ENCODE assay signal across 16 cellular contexts in the genomic region with DNA sequence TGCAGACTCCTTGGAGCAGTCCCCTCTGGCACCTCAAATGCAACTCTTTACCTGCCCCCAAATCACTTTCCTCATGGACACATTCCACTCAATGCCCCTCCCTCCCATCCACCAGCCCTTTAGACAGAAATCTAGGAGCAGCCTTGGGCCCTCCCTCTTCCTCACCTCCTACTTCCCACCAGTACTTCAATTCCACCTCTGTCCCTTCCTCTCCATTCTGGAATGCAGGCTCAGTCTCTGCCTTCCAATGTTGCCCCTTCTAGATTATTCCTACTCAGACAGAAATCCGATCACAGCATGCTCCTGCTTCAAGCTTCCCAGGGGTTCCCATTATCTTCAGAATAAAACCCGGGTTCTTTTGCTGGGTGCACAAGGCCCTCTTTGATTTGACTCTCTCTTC.
"Had no signal": no experiment of that assay in that cellular context is flagged by ENCODE, and none has a peak within 500 bp of the region (broad histone marks: within the 10 kb centered on the region; RNA-seq: fewer than 3 reads in every experiment).

No MANE protein-coding gene starts in this region.

- H3K4me1 Mint-ChIP-seq: natural killer cell; stimulated activated memory B cell treated with anti-CD40 and anti-IgM and Interleukin-4, amounts not matched to agents 10 μg/mL and 1 μg/mL and 100 μg/mL, for 72 hours had no signal

- H3K79me2 ChIP-seq: hepatocyte had no signal

- H3K9me3 ChIP-seq: left ventricle myocardium inferior, lower lobe of right lung, mucosa of descending colon, psoas muscle, right lobe of liver had no signal

- H2AFZ ChIP-seq: hepatocyte had no signal

- H3K4me2 ChIP-seq: hepatocyte had no signal

- H3K27me3 Mint-ChIP-seq: dendritic cell treated with granulocyte-macrophage colony-stimulating factor and Interleukin-4, amounts not matched to agents 40 ng/mL and 50 ng/mL, for 4 days; stimulated activated memory B cell treated with anti-CD40 and anti-IgM and Interleukin-4, amounts not matched to agents 10 μg/mL and 1 μg/mL and 100 μg/mL, for 72 hours had no signal

- DNase-seq: foreskin melanocyte; head of caudate nucleus; kidney; left cardiac atrium; left ventricle myocardium inferior; lower lobe of right lung; mucosa of descending colon; natural killer cell; psoas muscle; retina; right lobe of liver; stimulated activated CD4-positive, alpha-beta T cell treated with anti-CD3 and anti-CD28 coated beads, Interleukin-4, amount 100 ng/mL, for 1 hour; stimulated activated CD8-positive, alpha-beta memory T cell treated with anti-CD3 and anti-CD28 coated beads, Interleukin-4, amount 100 ng/mL, for 48 hours had no signal

- ATAC-seq: left cardiac atrium; lower lobe of right lung; natural killer cell; psoas muscle; stimulated activated memory B cell treated with anti-CD40 and anti-IgM and Interleukin-4, amounts not matched to agents 10 μg/mL and 1 μg/mL and 100 μg/mL, for 72 hours had no signal

- H3K4me1 ChIP-seq: left ventricle myocardium inferior, lower lobe of right lung, psoas muscle, right lobe of liver had no signal

- H3K4me3 ChIP-seq: hepatocyte, left ventricle myocardium inferior, lower lobe of right lung, mucosa of descending colon, psoas muscle, right lobe of liver had no signal

- H3K27me3 ChIP-seq: hepatocyte, right lobe of liver had no signal

- H3K9me3 Mint-ChIP-seq: dendritic cell treated with granulocyte-macrophage colony-stimulating factor and Interleukin-4, amounts not matched to agents 40 ng/mL and 50 ng/mL, for 4 days; natural killer cell; stimulated activated memory B cell treated with anti-CD40 and anti-IgM and Interleukin-4, amounts not matched to agents 10 μg/mL and 1 μg/mL and 100 μg/mL, for 72 hours had no signal

- H3K4me3 Mint-ChIP-seq: dendritic cell treated with granulocyte-macrophage colony-stimulating factor and Interleukin-4, amounts not matched to agents 40 ng/mL and 50 ng/mL, for 4 days; natural killer cell; stimulated activated memory B cell treated with anti-CD40 and anti-IgM and Interleukin-4, amounts not matched to agents 10 μg/mL and 1 μg/mL and 100 μg/mL, for 72 hours had no signal

- H3K27ac ChIP-seq: hepatocyte, left ventricle myocardium inferior, lower lobe of right lung, psoas muscle, right lobe of liver had no signal

- H3K27ac Mint-ChIP-seq: dendritic cell treated with granulocyte-macrophage colony-stimulating factor and Interleukin-4, amounts not matched to agents 40 ng/mL and 50 ng/mL, for 4 days; natural killer cell; stimulated activated memory B cell treated with anti-CD40 and anti-IgM and Interleukin-4, amounts not matched to agents 10 μg/mL and 1 μg/mL and 100 μg/mL, for 72 hours had no signal

- FAIRE-seq: kidney had no signal

- H3K36me3 Mint-ChIP-seq: natural killer cell had no signal

- H3K36me3 ChIP-seq: lower lobe of right lung, right lobe of liver had no signal
